Comparison of ENCODE assay signal across 31 cellular contexts in the genomic region with DNA sequence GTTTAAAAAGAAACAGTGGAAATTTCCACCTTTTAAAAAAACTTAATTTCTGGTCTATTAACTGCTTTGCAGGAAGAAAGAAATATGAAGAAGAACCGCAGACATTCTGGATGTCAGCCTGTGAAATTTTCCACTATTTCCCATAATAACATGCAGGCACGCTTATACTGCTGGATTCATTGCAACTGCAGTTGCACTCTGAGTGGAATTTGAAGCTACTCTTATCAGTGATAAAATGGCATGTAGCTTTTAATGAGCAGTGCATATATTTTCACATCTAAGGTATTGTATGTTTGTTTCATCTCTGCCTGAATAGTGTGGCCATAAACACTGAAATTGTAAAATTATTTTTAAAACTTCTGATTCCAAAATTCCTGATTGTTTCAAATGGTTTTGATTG. TPM values are rescaled to one million over a fixed set of nuclear protein-coding genes. Genes with fewer than 3 reads are reported as not detected.
DNase-seq lines count a peak whose midpoint lies in the region; ATAC-seq and TF ChIP-seq lines count a peak whose summit lies in the region.
"Had no signal": no experiment of that assay in that cellular context is flagged by ENCODE, and none has a peak within 500 bp of the region (broad histone marks: within the 10 kb centered on the region; RNA-seq: fewer than 3 reads in every experiment).

No MANE protein-coding gene starts in this region.

- H3K4me1 ChIP-seq in spleen: peaks cover 3 to 74% (median 46%) of the 10 kb centered on the region in 6 donors
- H3K4me1 ChIP-seq: BLaER1, colonic mucosa, HAP-1, prostate gland had no signal

- WGBS in spleen, 5 donors: 74 to 91% (median 88%) methylated on average over 2 of the region's 2 CpGs

- H3K27ac Mint-ChIP-seq in stimulated activated naive CD8-positive, alpha-beta T cell treated with anti-CD3 and anti-CD28 coated beads, Interleukin-15, Interleukin-2, amounts not matched to agents 100 ng/mL and 50 ng/mL, for 24 hours: peak overlapping the region; percentile 58
- H3K27ac Mint-ChIP-seq: activated naive CD4-positive, alpha-beta T cell treated with anti-CD3 and anti-CD28 coated beads, Interleukin-2, amount 50 U/mL, for 24 hours; activated T-helper 1 cell treated with anti-CD3 and anti-CD28 coated beads, Interleukin-12 subunit alpha, Interleukin-12 subunit beta, Interleukin-2, Interleukin-4 antibody, amounts not matched to agents 30 ng/mL and 10 ng/mL and 1 ng/mL, durations not matched to agents 14 hours and 24 hours and 36 hours; effector memory CD8-positive, alpha-beta T cell had no signal

- in situ Hi-C loops in GM13977 (cut with MboI; ENCODE audit: low pct_unique_long_range_greater_than_20kb, low sequenced_read_pairs, unreplicated experiment): no loop called here

- no peak overlapping the region for H3K9ac ChIP-seq in SK-N-MC (ENCODE audit: insufficient read length)
- H3K9ac ChIP-seq: BLaER1 had no signal

- no peak for ATAC-seq in stimulated activated naive CD8-positive, alpha-beta T cell treated with anti-CD3 and anti-CD28 coated beads, Interleukin-15, Interleukin-2, amounts not matched to agents 100 U/mL and 50 U/mL, for 24 hours
- ATAC-seq: A549; effector memory CD8-positive, alpha-beta T cell; left lung; stimulated activated naive CD8-positive, alpha-beta T cell treated with anti-CD3 and anti-CD28 coated beads, Interleukin-15, amount 100 ng/mL, for 72 hours had no signal

- H3K36me3 Mint-ChIP-seq in stimulated activated naive CD8-positive, alpha-beta T cell treated with anti-CD3 and anti-CD28 coated beads, Interleukin-15, Interleukin-2, amounts not matched to agents 100 ng/mL and 50 ng/mL, for 24 hours (ENCODE audit: low read depth): peaks cover 47% of the 10 kb centered on the region

- H3K9me3 ChIP-seq in SK-N-MC (ENCODE audit: low read depth, low read length) (no peaks in the 10 kb centered on the region), spleen (peaks cover 0 to 11% (median 10%) of the 10 kb centered on the region in 8 donors)
- H3K9me3 ChIP-seq: colonic mucosa, prostate gland had no signal

- peaks cover 59% of the 10 kb centered on the region for H3K4me1 Mint-ChIP-seq in stimulated activated naive CD8-positive, alpha-beta T cell treated with anti-CD3 and anti-CD28 coated beads, Interleukin-15, Interleukin-2, amounts not matched to agents 100 ng/mL and 50 ng/mL, for 24 hours (ENCODE audit: low read depth)

- no peak overlapping the region for H3K4me3 Mint-ChIP-seq in stimulated activated naive CD8-positive, alpha-beta T cell treated with anti-CD3 and anti-CD28 coated beads, Interleukin-15, Interleukin-2, amounts not matched to agents 100 ng/mL and 50 ng/mL, for 24 hours
- H3K4me3 Mint-ChIP-seq: activated naive CD4-positive, alpha-beta T cell treated with anti-CD3 and anti-CD28 coated beads, Interleukin-2, amount 50 U/mL, for 24 hours; activated T-helper 1 cell treated with anti-CD3 and anti-CD28 coated beads, Interleukin-12 subunit alpha, Interleukin-12 subunit beta, Interleukin-2, Interleukin-4 antibody, amounts not matched to agents 30 ng/mL and 10 ng/mL and 1 ng/mL, durations not matched to agents 14 hours and 24 hours and 36 hours; effector memory CD8-positive, alpha-beta T cell; immature natural killer cell; stimulated activated naive CD8-positive, alpha-beta T cell treated with anti-CD3 and anti-CD28 coated beads, Interleukin-15, amount 100 ng/mL, for 72 hours had no signal

- no peaks in the 10 kb centered on the region for H3K27me3 ChIP-seq in spleen (replicated peaks in 1 of 7)
- H3K27me3 ChIP-seq: BLaER1, colonic mucosa, left lung, tibial nerve had no signal

- H3K27ac ChIP-seq in SK-N-MC: peak overlapping the region; percentile 48; the same call in 1 of the 2 replicates
- H3K27ac ChIP-seq in spleen: peak overlapping the region in 1 of 8 donors; percentile 21
- H3K27ac ChIP-seq: BLaER1, colonic mucosa, left lung, prostate gland, tibial nerve, WERI-Rb-1 had no signal

- H3K36me3 ChIP-seq in SK-N-MC (ENCODE audit: insufficient read depth, low read length): no peaks in the 10 kb centered on the region
- H3K36me3 ChIP-seq in spleen: peaks cover 0 to 33% (median 4%) of the 10 kb centered on the region in 6 donors
- H3K36me3 ChIP-seq: colonic mucosa, HAP-1, left lung, prostate gland, WERI-Rb-1 had no signal

- H3K27me3 Mint-ChIP-seq in stimulated activated naive CD8-positive, alpha-beta T cell treated with anti-CD3 and anti-CD28 coated beads, Interleukin-15, Interleukin-2, amounts not matched to agents 100 ng/mL and 50 ng/mL, for 24 hours: no peaks in the 10 kb centered on the region
- H3K27me3 Mint-ChIP-seq: activated naive CD4-positive, alpha-beta T cell treated with anti-CD3 and anti-CD28 coated beads, Interleukin-2, amount 50 U/mL, for 24 hours; effector memory CD8-positive, alpha-beta T cell; stimulated activated naive CD8-positive, alpha-beta T cell treated with anti-CD3 and anti-CD28 coated beads, Interleukin-15, amount 100 ng/mL, for 72 hours had no signal

- intact Hi-C loops in spleen (cut with DNase I; ENCODE audit: low total_unique reads): no loop called here

- TF ChIP-seq CTCF in fibroblast of pulmonary artery (IDR thresholded peaks at IDR 0.05; ENCODE audit: low read length, missing control alignments) (no peak), GM13977 (IDR thresholded peaks at IDR 0.05; ENCODE audit: extremely low read depth, insufficient read depth, missing control alignments) (no peak), spleen (IDR thresholded peaks at IDR 0.05 in 8 of 11, conservative IDR thresholded peaks at IDR 0.05 in 3 of 11) (no peak)

- DNase-seq in stimulated activated naive CD8-positive, alpha-beta T cell treated with anti-CD3 and anti-CD28 coated beads, Interleukin-15, Interleukin-2, amounts not matched to agents 100 U/mL and 50 U/mL, for 24 hours: no peak
- peak; percentile 32 for DNase-seq in SK-N-MC (ENCODE audit: low read depth, low spot score)
- DNase-seq in fibroblast of pulmonary artery (ENCODE audit: low read depth): peak; percentile 32
- DNase-seq in HT-29 (ENCODE audit: low spot score): no peak
- DNase-seq in GM13977 (ENCODE audit: low spot score): no peak
- no peak for DNase-seq in GOT3 (lab: John Stamatoyannopoulos, UW)
- DNase-seq in spleen: no peak
- DNase-seq: activated CD4-positive, alpha-beta T cell treated with anti-CD3 and anti-CD28 coated beads, Interleukin-2, amount 50 U/mL, for 4 hours; anterior cingulate cortex; colonic mucosa; COR-L47; DMS53; effector memory CD8-positive, alpha-beta T cell; erythroblast; hypothalamus; immature natural killer cell; left lung; NCI-H1048; NCI-H1694; NCI-H446 treated with DMSO at 0.1 percent for 48 hours; stimulated activated naive CD8-positive, alpha-beta T cell treated with anti-CD3 and anti-CD28 coated beads, Interleukin-15, amount 100 ng/mL, for 72 hours; T-helper 9 cell; WERI-Rb-1 had no signal

- no peak for TF ChIP-seq POLR2A in spleen (IDR thresholded peaks at IDR 0.05)

- H3K4me3 ChIP-seq in SK-N-MC (no peak overlapping the region), fibroblast of pulmonary artery (replicated peaks; ENCODE audit: low read depth, low read length) (no peak overlapping the region), spleen (no peak overlapping the region)
- H3K4me3 ChIP-seq: A549, BLaER1, colonic mucosa, HAP-1, left lung, prostate gland, tibial nerve had no signal

- peaks cover 5% of the 10 kb centered on the region for H3K9me3 Mint-ChIP-seq in stimulated activated naive CD8-positive, alpha-beta T cell treated with anti-CD3 and anti-CD28 coated beads, Interleukin-15, Interleukin-2, amounts not matched to agents 100 ng/mL and 50 ng/mL, for 24 hours
- H3K9me3 Mint-ChIP-seq: activated naive CD4-positive, alpha-beta T cell treated with anti-CD3 and anti-CD28 coated beads, Interleukin-2, amount 50 U/mL, for 24 hours; effector memory CD8-positive, alpha-beta T cell had no signal

RNA-seq across cellular contexts. Expression of gene NCOA3, which starts 28.2 kb away (rescaled TPM):
- total RNA-seq in HT-29 (2014; rRNA removed; shearing (Covaris generic)): 14.9 and 16.3 TPM in 2 replicates
- 10 to 100 TPM; 78.6 to 93.7 (median 84.1) TPM for total RNA-seq in spleen
- 10 to 100 TPM; 12.5 to 17.4 (median 12.9) TPM for polyA plus RNA-seq in spleen

Comparison
In these comparisons a context has a peak if more than half of its experiments do, and no peak if none do; other contexts are left out.
1. DNase-seq: peak in SK-N-MC (single experiment) and fibroblast of pulmonary artery (single experiment); none in stimulated activated naive CD8-positive, alpha-beta T cell treated with anti-CD3 and anti-CD28 coated beads, Interleukin-15, Interleukin-2, amounts not matched to agents 100 U/mL and 50 U/mL, for 24 hours (single experiment), HT-29 (single experiment), GM13977 (single experiment), GOT3 (single experiment) and spleen (single experiment).